Comparison of ENCODE assay signal across 1 cellular context in genomic region chr17:82298538-82299421, GRCh38.
TF ChIP-seq lines count a peak whose summit lies in the region.

No MANE protein-coding gene starts in this region.

TF ChIP-seq in WTC11, 78 proteins besides CTCF, POLR2A, EP300 and RAD21 (continued from another document):
- no peak for TF ChIP-seq ZSCAN18 (CRISPR knock-in tag; IDR thresholded peaks at IDR 0.05)
- TF ChIP-seq ATF1 (CRISPR knock-in tag; IDR thresholded peaks at IDR 0.05), result no peak
- TF ChIP-seq ARID4B (CRISPR knock-in tag; IDR thresholded peaks at IDR 0.05; ENCODE audit: borderline replicate concordance), result no peak
- no peak for TF ChIP-seq E2F1 (CRISPR knock-in tag; IDR thresholded peaks at IDR 0.05)
- no peak for TF ChIP-seq ZNF425 (CRISPR knock-in tag; conservative IDR thresholded peaks at IDR 0.05)
- TF ChIP-seq OVOL2 (CRISPR knock-in tag; IDR thresholded peaks at IDR 0.05; ENCODE audit: borderline replicate concordance), result no peak
